ENCODE assay signal across 15 cellular contexts in the genomic region with DNA sequence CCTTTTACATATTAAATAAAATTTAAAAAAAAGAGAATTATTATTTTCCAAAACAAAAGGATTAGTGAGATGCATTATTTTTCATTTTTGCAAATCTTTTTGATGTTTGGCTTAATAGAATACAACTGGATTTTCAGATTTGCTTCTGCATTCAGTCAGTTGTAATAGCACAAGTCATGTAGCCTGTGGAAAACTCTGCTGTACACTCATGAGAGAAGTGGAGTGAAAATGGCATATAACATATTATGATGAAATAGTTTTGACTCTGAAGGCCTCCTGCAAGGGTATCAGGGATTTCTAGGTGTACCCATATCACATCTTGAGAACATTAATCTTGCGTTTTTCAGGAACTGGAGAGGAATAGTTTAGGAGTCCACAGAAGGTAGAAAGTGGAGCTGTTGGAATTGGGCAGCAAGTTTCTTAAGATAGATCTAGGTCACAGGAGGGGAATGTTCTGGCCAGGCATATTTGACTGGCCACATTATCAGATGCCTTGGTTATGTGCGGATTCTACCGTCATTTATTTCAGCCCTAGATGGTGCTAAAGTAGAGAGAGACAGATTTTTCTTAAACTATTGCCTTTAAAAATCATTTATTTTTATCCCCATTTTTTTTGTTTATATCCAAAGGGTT. TPM values are rescaled to one million over a fixed set of nuclear protein-coding genes. Genes with fewer than 3 reads are reported as not detected.
DNase-seq lines count a peak whose midpoint lies in the region; ATAC-seq, FAIRE-seq and TF ChIP-seq lines count a peak whose summit lies in the region.
"Had no signal": no experiment of that assay in that cellular context is flagged by ENCODE, and none has a peak within 500 bp of the region (broad histone marks: within the 10 kb centered on the region; RNA-seq: fewer than 3 reads in every experiment).

No MANE protein-coding gene starts in this region.

- H3K4me1 Mint-ChIP-seq in activated CD8-positive, alpha-beta T cell treated with anti-CD3 and anti-CD28 coated beads for 36 hours (ENCODE audit: low read depth): peaks cover 83% of the 10 kb centered on the region
- H3K4me1 Mint-ChIP-seq in activated CD8-positive, alpha-beta T cell treated with anti-CD3 and anti-CD28 coated beads, Interleukin-2, amount 10 ng/mL, durations not matched to agents 7 days and 5 days (ENCODE audit: low read depth): peaks cover 66% of the 10 kb centered on the region
- H3K4me1 Mint-ChIP-seq in immature natural killer cell: peaks cover 74 to 99% of the 10 kb centered on the region in 2 donors

- H3K36me3 ChIP-seq in K562 (ENCODE audit: control insufficient read depth, insufficient read depth, low read length): no peaks in the 10 kb centered on the region
- H3K36me3 ChIP-seq in subcutaneous abdominal adipose tissue (ENCODE audit: control insufficient read depth in 5 of 5, insufficient read depth in 5 of 5, low read length in 5 of 5): no peaks in the 10 kb centered on the region
- no peaks in the 10 kb centered on the region for H3K36me3 ChIP-seq in HAP-1 (replicated peaks)
- H3K36me3 ChIP-seq: neutrophil, spleen, upper lobe of right lung had no signal

- H3K4me3 Mint-ChIP-seq in activated CD8-positive, alpha-beta T cell treated with anti-CD3 and anti-CD28 coated beads for 36 hours: no peak overlapping the region
- H3K4me3 Mint-ChIP-seq in activated CD8-positive, alpha-beta T cell treated with anti-CD3 and anti-CD28 coated beads, Interleukin-2, amount 10 ng/mL, durations not matched to agents 7 days and 5 days: no peak overlapping the region
- no peak overlapping the region for H3K4me3 Mint-ChIP-seq in immature natural killer cell

- peaks cover 26% of the 10 kb centered on the region for H3K36me3 Mint-ChIP-seq in activated CD8-positive, alpha-beta T cell treated with anti-CD3 and anti-CD28 coated beads for 36 hours (ENCODE audit: low read depth)
- peaks cover 50% of the 10 kb centered on the region for H3K36me3 Mint-ChIP-seq in activated CD8-positive, alpha-beta T cell treated with anti-CD3 and anti-CD28 coated beads, Interleukin-2, amount 10 ng/mL, durations not matched to agents 7 days and 5 days (ENCODE audit: low read depth)
- no peaks in the 10 kb centered on the region for H3K36me3 Mint-ChIP-seq in immature natural killer cell

- H3K9ac ChIP-seq in K562 (ENCODE audit: insufficient read depth in 1 of 2, low read depth in 2 of 2, low read length in 2 of 2) (no peak overlapping the region), subcutaneous abdominal adipose tissue (ENCODE audit: low read length in 5 of 5) (no peak overlapping the region)

- peak overlapping the region; percentile 50 for H3K27ac Mint-ChIP-seq in activated CD8-positive, alpha-beta T cell treated with anti-CD3 and anti-CD28 coated beads for 36 hours
- H3K27ac Mint-ChIP-seq in activated CD8-positive, alpha-beta T cell treated with anti-CD3 and anti-CD28 coated beads, Interleukin-2, amount 10 ng/mL, durations not matched to agents 7 days and 5 days: no peak overlapping the region
- peak overlapping the region in 5 of 6 donors; percentile 57 to 74 (median 65) for H3K27ac Mint-ChIP-seq in immature natural killer cell

- no peaks in the 10 kb centered on the region for H3K9me1 ChIP-seq in K562 (ENCODE audit: control insufficient read depth, insufficient read depth, low read length)

- H3K9me3 ChIP-seq in K562 (replicated peaks; ENCODE audit: control insufficient read depth, insufficient read depth, low read depth, low read length) (no peaks in the 10 kb centered on the region), subcutaneous abdominal adipose tissue (ENCODE audit: control insufficient read depth in 5 of 5, low read length in 5 of 5) (no peaks in the 10 kb centered on the region), HAP-1 (no peaks in the 10 kb centered on the region)
- H3K9me3 ChIP-seq: neutrophil, spleen, upper lobe of right lung had no signal

- no peak overlapping the region for H3K4me2 ChIP-seq in K562 (ENCODE audit: insufficient read depth, low read length)

- no peaks in the 10 kb centered on the region for H3K27me3 ChIP-seq in K562 (ENCODE audit: control insufficient read depth in 2 of 2, insufficient read depth in 2 of 2, low read length in 2 of 2)
- H3K27me3 ChIP-seq in subcutaneous abdominal adipose tissue (ENCODE audit: control insufficient read depth in 5 of 5, insufficient read depth in 4 of 5, low read length in 5 of 5): no peaks in the 10 kb centered on the region
- no peaks in the 10 kb centered on the region for H3K27me3 ChIP-seq in HAP-1 (ENCODE audit: low read depth)
- H3K27me3 ChIP-seq: neutrophil, spleen, upper lobe of right lung had no signal

- no peak for ATAC-seq in activated CD8-positive, alpha-beta T cell treated with anti-CD3 and anti-CD28 coated beads for 36 hours
- no peak for ATAC-seq in activated CD8-positive, alpha-beta T cell treated with anti-CD3 and anti-CD28 coated beads, Interleukin-2, amount 10 ng/mL, durations not matched to agents 7 days and 5 days
- ATAC-seq in K562: peak; percentile 50; the same call in 2 of the 3 replicates
- ATAC-seq: upper lobe of right lung had no signal

- no peak for TF ChIP-seq RAD21 in K562 (CRISPR knock-in tag; conservative IDR thresholded peaks at IDR 0.05 in 1 of 2, IDR thresholded peaks at IDR 0.05 in 1 of 2)

- WGBS in K562 (ENCODE audit: insufficient coverage, low coverage, missing lambda C conversion rate): 75% methylated on average over 3 of the region's 3 CpGs

- in situ Hi-C loops in K562 (cut with MboI) (no loop called here), HAP-1 (cut with MboI; ENCODE audit: low sequenced_read_pairs) (no loop called here)

- TF ChIP-seq CTCF in activated CD8-positive, alpha-beta T cell treated with anti-CD3 and anti-CD28 coated beads for 36 hours (IDR thresholded peaks at IDR 0.05): no peak
- no peak for TF ChIP-seq CTCF in K562 (IDR thresholded peaks at IDR 0.05 in 2 of 3, conservative IDR thresholded peaks at IDR 0.05 in 1 of 3; ENCODE audit: insufficient read depth in 2 of 3, low read depth in 1 of 3, low read length in 3 of 3)

- POLR2A ChIA-PET in activated CD8-positive, alpha-beta T cell treated with anti-CD3 and anti-CD28 coated beads for 36 hours (lab: Charles Lee): interaction anchor here (1.2 kb wide), 1 partner anchor 22 kb away, joined by 4 read pairs; no protein-coding TSS in a partner anchor
- POLR2A ChIA-PET in activated CD8-positive, alpha-beta T cell treated with anti-CD3 and anti-CD28 coated beads, Interleukin-2, amount 10 ng/mL, durations not matched to agents 7 days and 5 days (lab: Charles Lee): no interaction called here
- POLR2A ChIA-PET in K562 (lab: Yijun Ruan, JAX): interaction anchor here (1.1 kb wide), 1 partner anchor 9 kb away, joined by 3 read pairs; no protein-coding TSS in a partner anchor

- H3K4me1 ChIP-seq in K562 (replicated peaks in 1 of 2; ENCODE audit: control insufficient read depth in 2 of 2, insufficient read depth in 2 of 2, low read length in 2 of 2) (peaks cover 0 to under 1% of the 10 kb centered on the region in 2 experiments; a peak in 1 of 5 replicates), subcutaneous abdominal adipose tissue (ENCODE audit: control insufficient read depth in 5 of 5, insufficient read depth in 5 of 5, low read length in 5 of 5) (peaks cover 0 to 23% (median 12%) of the 10 kb centered on the region in 5 donors), HAP-1 (peaks cover 7% of the 10 kb centered on the region)

- TF ChIP-seq POLR2A in K562 (conservative IDR thresholded peaks at IDR 0.05): no peak

- H3K4me3 ChIP-seq in K562 (no peak overlapping the region), subcutaneous abdominal adipose tissue (ENCODE audit: low read depth in 1 of 5, low read length in 5 of 5) (no peak overlapping the region), HAP-1 (no peak overlapping the region)
- H3K4me3 ChIP-seq: spleen, upper lobe of right lung had no signal

- CTCF ChIA-PET in activated CD8-positive, alpha-beta T cell treated with anti-CD3 and anti-CD28 coated beads for 36 hours (lab: Charles Lee): interaction anchor here (1.1 to 1.4 kb wide), 2 partner anchors 15 to 42 kb away, joined by 3 to 4 read pairs; no protein-coding TSS in a partner anchor
- CTCF ChIA-PET in activated CD8-positive, alpha-beta T cell treated with anti-CD3 and anti-CD28 coated beads, Interleukin-2, amount 10 ng/mL, durations not matched to agents 7 days and 5 days (lab: Charles Lee): no interaction called here
- CTCF ChIA-PET in K562 (lab: Yijun Ruan, JAX; ENCODE audit: low intra/inter-chr PET ratio): no interaction called here

- H3K79me2 ChIP-seq in K562 (ENCODE audit: control insufficient read depth, insufficient read depth, low read length): peaks cover 60% of the 10 kb centered on the region

- H2AFZ ChIP-seq in K562 (ENCODE audit: low read depth, low read length): no peak overlapping the region

- H3K27me3 Mint-ChIP-seq in activated CD8-positive, alpha-beta T cell treated with anti-CD3 and anti-CD28 coated beads for 36 hours: no peaks in the 10 kb centered on the region
- no peaks in the 10 kb centered on the region for H3K27me3 Mint-ChIP-seq in activated CD8-positive, alpha-beta T cell treated with anti-CD3 and anti-CD28 coated beads, Interleukin-2, amount 10 ng/mL, durations not matched to agents 7 days and 5 days (ENCODE audit: low read depth)
- H3K27me3 Mint-ChIP-seq in immature natural killer cell (ENCODE audit: low read depth in 3 of 3): peaks cover 0 to under 1% (median 0%) of the 10 kb centered on the region in 3 donors

- no peak for DNase-seq in activated CD8-positive, alpha-beta T cell treated with anti-CD3 and anti-CD28 coated beads for 36 hours
- no peak for DNase-seq in activated CD8-positive, alpha-beta T cell treated with anti-CD3 and anti-CD28 coated beads, Interleukin-2, amount 10 ng/mL, durations not matched to agents 7 days and 5 days
- DNase-seq in K562 (ENCODE audit: extremely low read depth in 1 of 4, low spot score in 3 of 4) (no peak), immature natural killer cell (no peak), HAP-1 (ENCODE audit: low spot score in 2 of 2) (no peak), NCI-H82 (lab: John Stamatoyannopoulos, UW) (no peak), D341Med (ENCODE audit: low spot score) (no peak)
- DNase-seq: DMS153; effector CD8-positive, alpha-beta T cell; spleen; T1000; upper lobe of right lung had no signal

- H3K27ac ChIP-seq in K562 (ENCODE audit: extremely low read depth, low read depth, low read length): no peak overlapping the region
- H3K27ac ChIP-seq in subcutaneous abdominal adipose tissue (ENCODE audit: low read depth, low read length): peak overlapping the region; percentile 69
- H3K27ac ChIP-seq: neutrophil, upper lobe of right lung had no signal

- TF ChIP-seq EP300 in K562 (IDR thresholded peaks at IDR 0.05; ENCODE audit: low read length): no peak

- intact Hi-C loops in activated CD8-positive, alpha-beta T cell treated with anti-CD3 and anti-CD28 coated beads for 36 hours (cut with micrococcal nuclease): no loop called here
- intact Hi-C loops in K562 (cut with micrococcal nuclease): no loop called here

- peaks cover 13% of the 10 kb centered on the region for H3K9me3 Mint-ChIP-seq in activated CD8-positive, alpha-beta T cell treated with anti-CD3 and anti-CD28 coated beads for 36 hours
- no peaks in the 10 kb centered on the region for H3K9me3 Mint-ChIP-seq in activated CD8-positive, alpha-beta T cell treated with anti-CD3 and anti-CD28 coated beads, Interleukin-2, amount 10 ng/mL, durations not matched to agents 7 days and 5 days (ENCODE audit: insufficient read depth)
- H3K9me3 Mint-ChIP-seq in immature natural killer cell: no peaks in the 10 kb centered on the region

- no peak for FAIRE-seq in K562 (lab: Jason Lieb, UNC)
- FAIRE-seq: HTR-8/SVneo had no signal

- H4K20me1 ChIP-seq in K562 (replicated peaks; ENCODE audit: control insufficient read depth, insufficient read depth, low read length): no peaks in the 10 kb centered on the region

- BruUV-seq in K562 (replicated peaks; lab: Mats Ljungman, UMichigan): no TSS peak

RNA-seq across cellular contexts. Expression of a gene that starts 16.4 kb away (rescaled TPM):
- 10 to 100 TPM; 51.2 to 53.7 TPM for total RNA-seq in activated CD8-positive, alpha-beta T cell treated with anti-CD3 and anti-CD28 coated beads for 36 hours
- total RNA-seq in activated CD8-positive, alpha-beta T cell treated with anti-CD3 and anti-CD28 coated beads, Interleukin-2, amount 10 ng/mL, durations not matched to agents 7 days and 5 days: 10 to 100 TPM; 85.9 to 90.1 TPM
- total RNA-seq in K562 (2011; cell fraction: chromatin; rRNA removed; ENCODE audit: low replicate concordance): 36.6 and 68.1 TPM in 2 replicates
- 19.8 and 21.8 TPM in 2 replicates for total RNA-seq in K562 (2011; cell fraction: nucleolus; rRNA removed)
- total RNA-seq in K562 (2011; cell fraction: nucleoplasm; rRNA removed): 43.1 and 74.7 TPM in 2 replicates
- 9.9 and 11.0 TPM in 2 replicates for total RNA-seq in K562 (2014; rRNA removed)
- 24.7 and 29.6 TPM in 2 replicates for total RNA-seq in K562 (2014; rRNA removed; fragmentation: Illumina TruSeq; extraction: Trizol)
- total RNA-seq in K562 (2015; rRNA removed; fragmentation: Illumina TruSeq; extraction: Trizol): 24.3 and 27.9 TPM in 2 replicates
- 19.3 and 20.3 TPM in 2 replicates for total RNA-seq in K562 (2021)
- 13.1 and 16.2 TPM in 2 replicates for polyA plus RNA-seq in K562 (2011; rRNA removed)
- 3.5 and 9.1 TPM in 2 replicates for polyA plus RNA-seq in K562 (2011; cell fraction: cytosol; rRNA removed)
- polyA plus RNA-seq in K562 (2011; cell fraction: nucleus; rRNA removed): 10.3 and 12.8 TPM in 2 replicates
- 5.9 and 6.5 TPM in 2 replicates for polyA plus RNA-seq in K562 (2012)
- polyA plus RNA-seq in K562 (2014; fragmentation: Illumina TruSeq; extraction: Trizol): 9.5 and 11.2 TPM in 2 replicates
- polyA plus RNA-seq in K562 (2014; fragmentation: Nextera tagmentation; extraction: Ambion mirVana): 1 to 10 TPM; 2.6 to 3.2 TPM
- 9.2 and 10.0 TPM in 2 replicates for polyA plus RNA-seq in K562 (2014; rRNA removed)
- 67.1 and 69.7 TPM in 2 replicates for polyA minus RNA-seq in K562 (2011; rRNA and poly(A)+ RNA removed)
- polyA minus RNA-seq in K562 (2011; cell fraction: cytosol; rRNA and poly(A)+ RNA removed): 25.2 and 26.1 TPM in 2 replicates
- 20.2 and 41.5 TPM in 2 replicates for polyA minus RNA-seq in K562 (2011; cell fraction: nucleus; rRNA and poly(A)+ RNA removed)
- 10 to 100 TPM; 33.2 to 80.4 (median 39.9) TPM for polyA plus RNA-seq in immature natural killer cell
